12 cellular contexts compared by ENCODE assay signal in the genomic region with DNA sequence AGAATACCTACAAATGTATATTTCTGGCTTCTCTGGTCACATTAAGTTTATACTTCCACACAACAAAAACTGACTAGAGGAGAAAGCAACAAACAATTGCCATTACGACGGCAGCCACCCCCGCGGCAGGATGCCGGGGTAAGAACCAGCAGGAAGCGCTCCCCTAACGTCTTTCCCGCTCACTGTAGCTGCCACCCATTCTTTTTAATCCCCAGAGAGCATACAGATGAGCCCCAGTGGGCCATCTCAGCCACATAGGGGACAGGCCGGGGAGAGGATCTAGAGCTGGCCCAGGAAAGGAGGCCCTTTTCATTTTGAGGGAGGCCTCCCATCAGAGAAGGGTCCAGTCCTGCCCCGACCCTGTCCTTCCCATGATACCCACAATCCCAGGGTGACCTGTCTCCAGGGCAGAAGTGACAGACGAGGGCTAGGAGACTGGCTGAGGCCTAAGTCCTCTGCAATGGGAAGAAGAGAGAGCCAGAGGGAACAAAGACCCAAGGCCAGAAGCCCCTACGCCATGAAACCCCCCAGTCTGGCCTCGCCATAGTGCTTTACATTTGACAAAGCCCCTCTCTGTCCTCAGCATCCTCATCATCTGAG. TPM values are rescaled to one million over a fixed set of nuclear protein-coding genes. Genes with fewer than 3 reads are reported as not detected.
DNase-seq lines count a peak whose midpoint lies in the region; ATAC-seq and TF ChIP-seq lines count a peak whose summit lies in the region.
"Had no signal": no experiment of that assay in that cellular context is flagged by ENCODE, and none has a peak within 500 bp of the region (broad histone marks: within the 10 kb centered on the region; RNA-seq: fewer than 3 reads in every experiment).

No MANE protein-coding gene starts in this region.

- peaks cover 7% of the 10 kb centered on the region for H3K4me1 ChIP-seq in endodermal cell (ENCODE audit: control insufficient read depth, insufficient read depth, low read length)
- H3K4me1 ChIP-seq in thymus (ENCODE audit: control insufficient read depth, insufficient read depth, low read length) = peaks cover 7% of the 10 kb centered on the region

- 94 to 95% methylated on average over 7 to 13 of the region's 13 CpGs for WGBS in endodermal cell (ENCODE audit: insufficient coverage in 1 of 2, insufficient read length in 1 of 2), 2 experiments
- 72% methylated on average over 13 of the region's 13 CpGs for WGBS in thymus

- H3K9ac ChIP-seq in SK-N-MC (ENCODE audit: insufficient read length) (no peak overlapping the region), endodermal cell (ENCODE audit: extremely low read depth, low read length, poor library complexity, severe bottlenecking) (no peak overlapping the region)

- H3K36me3 ChIP-seq in SK-N-MC (ENCODE audit: insufficient read depth, low read length) (peaks cover 7% of the 10 kb centered on the region; the same call in 1 of the 2 replicates), endodermal cell (ENCODE audit: control insufficient read depth, insufficient read depth, low read length) (peaks cover 3% of the 10 kb centered on the region), thymus (ENCODE audit: control insufficient read depth, insufficient read depth) (peaks cover 5% of the 10 kb centered on the region)
- H3K36me3 ChIP-seq: cardiac muscle cell had no signal

- H3K4me3 ChIP-seq in SK-N-MC (no peak overlapping the region), endodermal cell (ENCODE audit: low read length) (no peak overlapping the region), thymus (ENCODE audit: low read length) (no peak overlapping the region)
- H3K4me3 ChIP-seq: cardiac muscle cell, testis had no signal

- peak overlapping the region; percentile 85 for H3K27ac Mint-ChIP-seq in activated naive CD4-positive, alpha-beta T cell treated with anti-CD3 and anti-CD28 coated beads, Interleukin-2, amount 10 ng/mL, durations not matched to agents 7 days and 5 days
- no peak overlapping the region for H3K27ac Mint-ChIP-seq in endodermal cell

- no peak for TF ChIP-seq CTCF in endodermal cell (conservative IDR thresholded peaks at IDR 0.05)

- H3K27ac ChIP-seq in SK-N-MC (peak overlapping the region; percentile 50; the same call in 1 of the 2 replicates), endodermal cell (ENCODE audit: low read depth, low read length) (no peak overlapping the region), thymus (ENCODE audit: low read depth) (peak overlapping the region; percentile 6)
- H3K27ac ChIP-seq: cardiac muscle cell, testis had no signal

- H3K36me3 Mint-ChIP-seq in activated naive CD4-positive, alpha-beta T cell treated with anti-CD3 and anti-CD28 coated beads, Interleukin-2, amount 10 ng/mL, durations not matched to agents 7 days and 5 days = peaks cover 9% of the 10 kb centered on the region
- H3K36me3 Mint-ChIP-seq in endodermal cell (ENCODE audit: low read depth) = peaks cover 4% of the 10 kb centered on the region

- CTCF ChIA-PET in activated naive CD4-positive, alpha-beta T cell treated with anti-CD3 and anti-CD28 coated beads, Interleukin-2, amount 10 ng/mL, durations not matched to agents 7 days and 5 days (lab: Charles Lee) = interaction anchor here (0.6 kb wide), 1 partner anchor 56 kb away, joined by 3 read pairs; no protein-coding TSS in a partner anchor

- DNase-seq in activated naive CD4-positive, alpha-beta T cell treated with anti-CD3 and anti-CD28 coated beads, Interleukin-2, amount 10 ng/mL, durations not matched to agents 7 days and 5 days = peak; percentile 45
- DNase-seq in activated naive CD4-positive, alpha-beta T cell treated with Interleukin-2 at 50 U/mL for 16 hours = no peak
- no peak for DNase-seq in SK-N-MC (ENCODE audit: low read depth, low spot score)
- peak; percentile 33 for DNase-seq in endodermal cell
- no peak for DNase-seq in AG20443 (ENCODE audit: low spot score)
- DNase-seq in UCSD-AML1 (lab: John Stamatoyannopoulos, UW; ENCODE audit: unreplicated experiment) = no peak
- DNase-seq: DMS79, NCI-H1092, testis had no signal

- no peaks in the 10 kb centered on the region for H3K27me3 Mint-ChIP-seq in activated naive CD4-positive, alpha-beta T cell treated with anti-CD3 and anti-CD28 coated beads, Interleukin-2, amount 10 ng/mL, durations not matched to agents 7 days and 5 days
- no peaks in the 10 kb centered on the region for H3K27me3 Mint-ChIP-seq in endodermal cell (ENCODE audit: insufficient read depth)

- H3K27me3 ChIP-seq in endodermal cell (ENCODE audit: control insufficient read depth, insufficient read depth, low read length, poor library complexity, severe bottlenecking) = no peaks in the 10 kb centered on the region
- no peaks in the 10 kb centered on the region for H3K27me3 ChIP-seq in thymus (ENCODE audit: control insufficient read depth, insufficient read depth)
- H3K27me3 ChIP-seq: cardiac muscle cell, testis had no signal

- H3K9me3 ChIP-seq in SK-N-MC (ENCODE audit: low read depth, low read length) = no peaks in the 10 kb centered on the region
- no peaks in the 10 kb centered on the region for H3K9me3 ChIP-seq in endodermal cell (ENCODE audit: control insufficient read depth, low read length)
- H3K9me3 ChIP-seq in thymus (ENCODE audit: control insufficient read depth) = peaks cover 2% of the 10 kb centered on the region
- H3K9me3 ChIP-seq: testis had no signal

- H3K9me3 Mint-ChIP-seq in activated naive CD4-positive, alpha-beta T cell treated with anti-CD3 and anti-CD28 coated beads, Interleukin-2, amount 10 ng/mL, durations not matched to agents 7 days and 5 days = no peaks in the 10 kb centered on the region
- no peaks in the 10 kb centered on the region for H3K9me3 Mint-ChIP-seq in endodermal cell

- peak overlapping the region; percentile 44 for H3K4me3 Mint-ChIP-seq in activated naive CD4-positive, alpha-beta T cell treated with anti-CD3 and anti-CD28 coated beads, Interleukin-2, amount 10 ng/mL, durations not matched to agents 7 days and 5 days
- no peak overlapping the region for H3K4me3 Mint-ChIP-seq in endodermal cell

- no peak for ATAC-seq in GM18861 (IDR thresholded peaks at IDR 0.05; ENCODE audit: unreplicated experiment)

- H3K4me1 Mint-ChIP-seq in activated naive CD4-positive, alpha-beta T cell treated with anti-CD3 and anti-CD28 coated beads, Interleukin-2, amount 10 ng/mL, durations not matched to agents 7 days and 5 days = peaks cover 51% of the 10 kb centered on the region
- H3K4me1 Mint-ChIP-seq in endodermal cell = peaks cover 7% of the 10 kb centered on the region

RNA-seq across cellular contexts. Expression of a gene that starts 3.6 kb away (rescaled TPM):
- 10 to 100 TPM in 1 of 2 donors, 1 to 10 TPM in 1; 9.7 to 17.4 TPM for total RNA-seq in endodermal cell
- 7.7 TPM for polyA plus RNA-seq in endodermal cell (2013, experiment 1 of 2)
- polyA plus RNA-seq in endodermal cell (2013, experiment 2 of 2) = 7.1 TPM
- polyA plus RNA-seq in thymus = 18.3 TPM

RNA-seq across cellular contexts. Expression of a gene that starts 20.8 kb away (rescaled TPM):
- total RNA-seq in endodermal cell = 10 to 100 TPM; 51.6 to 59.6 TPM
- polyA plus RNA-seq in endodermal cell (2013, experiment 1 of 2) = 31.9 TPM
- polyA plus RNA-seq in endodermal cell (2013, experiment 2 of 2) = 28.2 TPM
- polyA plus RNA-seq in thymus = 14.2 TPM

Comparison
In these comparisons a context has a peak if more than half of its experiments do, and no peak if none do; other contexts are left out.
1. DNase-seq: peak in activated naive CD4-positive, alpha-beta T cell treated with anti-CD3 and anti-CD28 coated beads, Interleukin-2, amount 10 ng/mL, durations not matched to agents 7 days and 5 days (single experiment) and endodermal cell (single experiment); none in activated naive CD4-positive, alpha-beta T cell treated with Interleukin-2 at 50 U/mL for 16 hours (single experiment), SK-N-MC (single experiment), AG20443 (single experiment) and UCSD-AML1 (single experiment).